13 cellular contexts compared by ENCODE assay signal in the genomic region with DNA sequence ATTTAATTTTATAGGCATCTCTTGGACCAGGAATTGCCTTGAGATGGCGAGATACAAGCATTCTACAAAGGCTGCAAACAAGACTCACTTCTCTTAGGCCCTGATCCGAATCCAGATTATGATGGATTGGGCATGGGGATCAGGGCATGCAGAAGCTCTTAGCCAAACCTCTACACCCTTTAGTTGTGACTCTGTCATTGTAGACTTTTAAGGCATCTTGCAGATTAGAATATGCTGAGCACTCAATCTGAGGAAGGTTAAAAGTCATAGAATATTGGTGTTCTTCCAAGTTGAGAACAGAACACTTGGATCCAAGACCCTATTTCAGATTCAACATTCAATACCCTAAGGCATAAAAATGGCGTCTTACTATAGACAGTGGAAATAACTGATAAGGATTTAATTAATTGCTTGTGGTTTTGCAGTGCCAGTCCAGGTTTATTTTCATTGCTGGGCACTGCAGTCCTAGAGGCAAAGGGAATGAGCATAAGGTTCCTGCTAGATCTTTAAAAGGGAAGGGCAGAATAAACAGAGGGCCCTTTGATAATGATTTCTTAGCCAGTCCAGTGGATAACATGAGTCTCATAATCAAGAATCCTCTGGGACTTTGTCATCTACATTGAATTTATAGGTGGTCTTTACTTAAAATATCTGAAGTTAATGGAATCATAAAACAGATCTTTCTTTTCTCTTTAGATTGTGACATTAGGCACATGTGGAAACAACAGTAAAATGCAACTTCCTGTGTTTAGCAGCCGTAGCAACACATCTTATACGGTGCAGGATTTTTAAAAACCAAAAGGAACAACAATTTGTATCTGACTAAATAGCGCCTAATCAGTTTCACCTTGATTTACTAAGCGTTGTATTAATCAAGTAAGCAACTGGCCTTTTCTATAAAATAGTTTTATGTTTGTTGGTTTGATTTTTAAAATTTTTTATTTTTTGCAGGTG. TPM values are rescaled to one million over a fixed set of nuclear protein-coding genes. Genes with fewer than 3 reads are reported as not detected.
DNase-seq lines count a peak whose midpoint lies in the region; ATAC-seq and TF ChIP-seq lines count a peak whose summit lies in the region.
"Had no signal": no experiment of that assay in that cellular context is flagged by ENCODE, and none has a peak within 500 bp of the region (broad histone marks: within the 10 kb centered on the region; RNA-seq: fewer than 3 reads in every experiment).

No MANE protein-coding gene starts in this region.

- DNase-seq in NB4 (ENCODE audit: low read depth) (peak; percentile 21), mesothelial cell of epicardium (ENCODE audit: low spot score in 2 of 2, unreplicated experiment in 2 of 2) (no peak), upper lobe of right lung (no peak), NCI-H82 treated with DMSO at 0.1 percent for 48 hours (lab: John Stamatoyannopoulos, UW; ENCODE audit: unreplicated experiment) (no peak)
- DNase-seq in effector memory CD8-positive, alpha-beta T cell: no peak
- no peak for DNase-seq in activated effector memory CD4-positive, alpha-beta T cell treated with Interleukin-2 at 50 U/mL for 16 hours
- DNase-seq: activated naive CD8-positive, alpha-beta T cell treated with anti-CD3 and anti-CD28 coated beads, Interleukin-2, amount 10 ng/mL, durations not matched to agents 7 days and 5 days; CD4-positive, alpha-beta T cell; stimulated activated CD8-positive, alpha-beta memory T cell treated with anti-CD3 and anti-CD28 coated beads, Interleukin-4, amount 100 ng/mL, for 48 hours; SW 1271 had no signal

- peaks cover 2% of the 10 kb centered on the region for H3K36me3 Mint-ChIP-seq in effector memory CD8-positive, alpha-beta T cell (ENCODE audit: insufficient read depth)
- peaks cover 10% of the 10 kb centered on the region for H3K36me3 Mint-ChIP-seq in mesothelial cell of epicardium
- H3K36me3 Mint-ChIP-seq: activated naive CD8-positive, alpha-beta T cell treated with anti-CD3 and anti-CD28 coated beads, Interleukin-2, amount 10 ng/mL, durations not matched to agents 7 days and 5 days had no signal

- no peak for TF ChIP-seq POLR2A in NB4 (IDR thresholded peaks at IDR 0.05; ENCODE audit: extremely low read depth, insufficient read length)

- H3K4me3 Mint-ChIP-seq in effector memory CD8-positive, alpha-beta T cell: peak overlapping the region in 1 of 2 donors; percentile 23
- no peak overlapping the region for H3K4me3 Mint-ChIP-seq in mesothelial cell of epicardium
- H3K4me3 Mint-ChIP-seq: activated naive CD8-positive, alpha-beta T cell treated with anti-CD3 and anti-CD28 coated beads, Interleukin-2, amount 10 ng/mL, durations not matched to agents 7 days and 5 days; CD4-positive, alpha-beta T cell; memory B cell had no signal

- no peaks in the 10 kb centered on the region for H3K9me3 ChIP-seq in upper lobe of right lung

- H3K36me3 ChIP-seq in upper lobe of right lung: no peaks in the 10 kb centered on the region

- TF ChIP-seq CTCF in NB4 (IDR thresholded peaks at IDR 0.05; ENCODE audit: low read depth, low read length): no peak
- no peak for TF ChIP-seq CTCF in mesothelial cell of epicardium (IDR thresholded peaks at IDR 0.05; ENCODE audit: unreplicated experiment)
- TF ChIP-seq CTCF in upper lobe of right lung (IDR thresholded peaks at IDR 0.05): no peak

- H3K4me1 Mint-ChIP-seq in effector memory CD8-positive, alpha-beta T cell (ENCODE audit: low read depth in 2 of 2): peaks cover 32 to 52% of the 10 kb centered on the region in 2 donors
- H3K4me1 Mint-ChIP-seq in mesothelial cell of epicardium: peaks cover 59% of the 10 kb centered on the region

- H3K4me3 ChIP-seq in NB4 (ENCODE audit: low read depth, low read length) (no peak overlapping the region), upper lobe of right lung (no peak overlapping the region)

- no peaks in the 10 kb centered on the region for H3K27me3 ChIP-seq in upper lobe of right lung

- ATAC-seq in effector memory CD8-positive, alpha-beta T cell (replicated peaks): peak; percentile 59
- ATAC-seq in upper lobe of right lung: peak; percentile 37
- ATAC-seq in HG02970 (IDR thresholded peaks at IDR 0.05; ENCODE audit: low FRiP score, unreplicated experiment): no peak

- H3K27me3 Mint-ChIP-seq in effector memory CD8-positive, alpha-beta T cell: no peaks in the 10 kb centered on the region
- no peaks in the 10 kb centered on the region for H3K27me3 Mint-ChIP-seq in mesothelial cell of epicardium (ENCODE audit: low read depth)
- H3K27me3 Mint-ChIP-seq: CD4-positive, alpha-beta T cell; memory B cell had no signal

- peak overlapping the region; percentile 37 for H3K27ac ChIP-seq in upper lobe of right lung
- H3K27ac ChIP-seq: KMS-11 had no signal

- H3K4me1 ChIP-seq in upper lobe of right lung: peaks cover 84% of the 10 kb centered on the region

- H3K27ac Mint-ChIP-seq in effector memory CD8-positive, alpha-beta T cell: peak overlapping the region in 1 of 2 donors; percentile 27
- H3K27ac Mint-ChIP-seq in mesothelial cell of epicardium: peak overlapping the region; percentile 44
- H3K27ac Mint-ChIP-seq: activated naive CD8-positive, alpha-beta T cell treated with anti-CD3 and anti-CD28 coated beads, Interleukin-2, amount 10 ng/mL, durations not matched to agents 7 days and 5 days; CD4-positive, alpha-beta T cell; memory B cell had no signal

- intact Hi-C loops in upper lobe of right lung (cut with DNase I): no loop called here

- H3K9me3 Mint-ChIP-seq in effector memory CD8-positive, alpha-beta T cell: no peaks in the 10 kb centered on the region
- H3K9me3 Mint-ChIP-seq in mesothelial cell of epicardium: no peaks in the 10 kb centered on the region
- H3K9me3 Mint-ChIP-seq: activated naive CD8-positive, alpha-beta T cell treated with anti-CD3 and anti-CD28 coated beads, Interleukin-2, amount 10 ng/mL, durations not matched to agents 7 days and 5 days; CD4-positive, alpha-beta T cell; memory B cell had no signal

RNA-seq across cellular contexts. Expression of gene PHACTR2, which starts 17.6 kb away (rescaled TPM):
- 117 to 125 TPM (median 124 TPM) in 3 replicates for total RNA-seq in mesothelial cell of epicardium
- total RNA-seq in upper lobe of right lung: 142 TPM
